In the genomic region with DNA sequence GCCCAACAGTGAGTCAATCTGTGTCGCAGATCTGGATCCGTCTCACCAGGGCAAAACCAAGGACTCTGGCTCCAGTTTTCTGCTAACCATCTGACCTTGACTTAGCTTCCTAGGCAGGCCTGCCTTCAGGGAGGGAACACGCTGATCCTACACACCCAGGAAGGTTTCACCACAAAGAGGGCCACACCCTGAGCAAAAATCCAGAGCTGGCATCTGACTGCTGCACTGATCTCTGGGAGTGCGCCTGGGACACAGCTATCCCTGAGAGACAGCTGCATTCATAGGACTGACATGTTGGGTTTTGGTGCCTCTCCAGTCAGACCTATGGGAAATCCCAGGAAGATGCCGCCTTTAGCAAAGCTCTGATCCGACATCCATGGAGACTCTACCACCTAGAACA, we compare ENCODE assay signal across 10 cellular contexts. TPM values are rescaled to one million over a fixed set of nuclear protein-coding genes. Genes with fewer than 3 reads are reported as not detected.
DNase-seq lines count a peak whose midpoint lies in the region; ATAC-seq and TF ChIP-seq lines count a peak whose summit lies in the region.
"Had no signal": no experiment of that assay in that cellular context is flagged by ENCODE, and none has a peak within 500 bp of the region (broad histone marks: within the 10 kb centered on the region; RNA-seq: fewer than 3 reads in every experiment).

No MANE protein-coding gene starts in this region.

- no peak overlapping the region for H3K9ac ChIP-seq in colonic mucosa (ENCODE audit: low read depth in 2 of 2, low read length in 2 of 2)
- H3K9ac ChIP-seq in mesenchymal stem cell (ENCODE audit: low read length) = peak overlapping the region; percentile 15

- H4K8ac ChIP-seq in mesenchymal stem cell (ENCODE audit: low read length) = no peak overlapping the region

- H3K23ac ChIP-seq in mesenchymal stem cell (ENCODE audit: low read length in 2 of 2) = no peak overlapping the region

- no peak for ATAC-seq in HG03571 (IDR thresholded peaks at IDR 0.05; ENCODE audit: unreplicated experiment)
- ATAC-seq: activated CD8-positive, alpha-beta T cell treated with anti-CD3 and anti-CD28 coated beads for 36 hours had no signal

- H2AFZ ChIP-seq in ACC112 (ENCODE audit: low read length, unreplicated experiment) (no peak overlapping the region), mesenchymal stem cell (ENCODE audit: low read depth, low read length) (no peak overlapping the region)

- H2BK15ac ChIP-seq in mesenchymal stem cell (ENCODE audit: low read depth, poor library complexity, severe bottlenecking) = no peak overlapping the region

- no peak overlapping the region for H2AK5ac ChIP-seq in mesenchymal stem cell (ENCODE audit: low read length, severe bottlenecking)

- H3K27ac ChIP-seq in ACC112 (ENCODE audit: low read depth, low read length) (peak overlapping the region; percentile 72), colonic mucosa (no peak overlapping the region), mesenchymal stem cell (ENCODE audit: low read length, poor library complexity, severe bottlenecking) (no peak overlapping the region)
- H3K27ac ChIP-seq: C4-2B had no signal

- DNase-seq in LoVo (ENCODE audit: low spot score) = peak; percentile 83
- peak; percentile 56 for DNase-seq in colonic mucosa
- DNase-seq in mesenchymal stem cell = no peak
- DNase-seq in posterior cingulate gyrus = no peak
- no peak for DNase-seq in D341Med (ENCODE audit: low spot score)
- no peak for DNase-seq in activated naive CD4-positive, alpha-beta T cell treated with anti-CD3 and anti-CD28 coated beads, Interleukin-2, amount 50 U/mL, for 16 hours
- DNase-seq: activated CD8-positive, alpha-beta T cell treated with anti-CD3 and anti-CD28 coated beads for 36 hours had no signal

- intact Hi-C loops in colonic mucosa (cut with DNase I) = no loop called here
- intact Hi-C loops in posterior cingulate gyrus (cut with DNase I) = no loop called here

- peaks cover 31% of the 10 kb centered on the region for H3K36me3 ChIP-seq in ACC112 (ENCODE audit: insufficient read depth, low read length)
- peaks cover 3% of the 10 kb centered on the region for H3K36me3 ChIP-seq in colonic mucosa
- peaks cover 26 to 56% of the 10 kb centered on the region in 2 experiments for H3K36me3 ChIP-seq in mesenchymal stem cell (ENCODE audit: control insufficient read depth in 1 of 2, insufficient read depth in 2 of 2, low read depth in 1 of 2, low read length in 2 of 2)

- H3K27me3 ChIP-seq in ACC112 (ENCODE audit: insufficient read depth, low read length) = no peaks in the 10 kb centered on the region
- H3K27me3 ChIP-seq in colonic mucosa = no peaks in the 10 kb centered on the region
- no peaks in the 10 kb centered on the region for H3K27me3 ChIP-seq in mesenchymal stem cell (ENCODE audit: control insufficient read depth in 1 of 2, insufficient read depth in 1 of 2, low read length in 2 of 2)

- peaks cover 20% of the 10 kb centered on the region for H3K79me1 ChIP-seq in mesenchymal stem cell (replicated peaks; ENCODE audit: low read length, poor library complexity, severe bottlenecking)

- H3K18ac ChIP-seq in mesenchymal stem cell (ENCODE audit: low read depth in 1 of 2, low read length in 2 of 2) = peak overlapping the region in 1 of 2 experiments; percentile 59

- peak overlapping the region in 1 of 2 experiments; percentile 55 for H3K14ac ChIP-seq in mesenchymal stem cell (ENCODE audit: low read length in 2 of 2)

- no peak overlapping the region for H4K91ac ChIP-seq in mesenchymal stem cell (ENCODE audit: low read length)

- H3K4ac ChIP-seq in mesenchymal stem cell (ENCODE audit: low read depth in 1 of 2, low read length in 2 of 2) = no peak overlapping the region

- H3K9me3 ChIP-seq in colonic mucosa (no peaks in the 10 kb centered on the region), mesenchymal stem cell (ENCODE audit: control insufficient read depth, low read length) (no peaks in the 10 kb centered on the region)

- H3K4me3 ChIP-seq in ACC112 (ENCODE audit: low read depth, low read length) = peak overlapping the region; percentile 6; the same call in 1 of the 2 replicates
- H3K4me3 ChIP-seq in colonic mucosa = no peak overlapping the region
- no peak overlapping the region for H3K4me3 ChIP-seq in mesenchymal stem cell (ENCODE audit: insufficient read depth in 1 of 2, low read depth in 1 of 2, low read length in 2 of 2)

- no peak for TF ChIP-seq CTCF in colonic mucosa (IDR thresholded peaks at IDR 0.05)

- H3K4me2 ChIP-seq in mesenchymal stem cell (ENCODE audit: low read length, poor library complexity, severe bottlenecking) = no peak overlapping the region

- H3K79me2 ChIP-seq in ACC112 (ENCODE audit: control insufficient read depth, insufficient read depth, low read length, unreplicated experiment) = no peaks in the 10 kb centered on the region

- no peak overlapping the region for H2BK12ac ChIP-seq in mesenchymal stem cell (ENCODE audit: low read length in 2 of 2)

- WGBS in mesenchymal stem cell = 79% methylated on average over 6 of the region's 6 CpGs

- no peak overlapping the region for H2BK120ac ChIP-seq in mesenchymal stem cell (ENCODE audit: low read depth, low read length)

- H3K4me1 ChIP-seq in ACC112 (ENCODE audit: control insufficient read depth, insufficient read depth, low read length, unreplicated experiment) = peaks cover 16% of the 10 kb centered on the region
- no peaks in the 10 kb centered on the region for H3K4me1 ChIP-seq in colonic mucosa
- no peaks in the 10 kb centered on the region for H3K4me1 ChIP-seq in mesenchymal stem cell (ENCODE audit: control insufficient read depth, insufficient read depth, low read depth, low read length)

- no peak overlapping the region for H2BK5ac ChIP-seq in mesenchymal stem cell (ENCODE audit: low read depth, low read length, poor library complexity, severe bottlenecking)

RNA-seq across cellular contexts. Expression of a gene that starts 47.5 kb away (rescaled TPM):
- 10 to 100 TPM; 31.9 to 45.8 TPM for total RNA-seq in colonic mucosa
- 9.3 TPM for polyA plus RNA-seq in mesenchymal stem cell (2013, experiment 1 of 2)
- 8.7 TPM for polyA plus RNA-seq in mesenchymal stem cell (2013, experiment 2 of 2)

Comparison
In these comparisons a context has a peak if more than half of its experiments do, and no peak if none do; other contexts are left out.
1. DNase-seq: peak in LoVo (single experiment) and colonic mucosa (single experiment); none in mesenchymal stem cell (single experiment), posterior cingulate gyrus (0 of 10), D341Med (single experiment) and activated naive CD4-positive, alpha-beta T cell treated with anti-CD3 and anti-CD28 coated beads, Interleukin-2, amount 50 U/mL, for 16 hours (single experiment).